In genomic region chr4:122722256-122722655, GRCh38 we compare ENCODE assay signal across 19 cellular contexts. TPM values are rescaled to one million over a fixed set of nuclear protein-coding genes. Genes with fewer than 3 reads are reported as not detected.
DNase-seq lines count a peak whose midpoint lies in the region; ATAC-seq, FAIRE-seq and TF ChIP-seq lines count a peak whose summit lies in the region.
"Had no signal": no experiment of that assay in that cellular context is flagged by ENCODE, and none has a peak within 500 bp of the region (broad histone marks: within the 10 kb centered on the region; RNA-seq: fewer than 3 reads in every experiment).

No MANE protein-coding gene starts in this region.

- no peak for TF ChIP-seq EP300 in K562 (IDR thresholded peaks at IDR 0.05; ENCODE audit: low read length)

- peak; percentile 48 for ATAC-seq in Right ventricle myocardium superior (ENCODE audit: poor library complexity)
- ATAC-seq in left cardiac atrium, result no peak
- ATAC-seq in K562, result no peak
- no peak for ATAC-seq in HG03442 (IDR thresholded peaks at IDR 0.05; ENCODE audit: unreplicated experiment)
- ATAC-seq: HCT116 had no signal

- H3K4me1 ChIP-seq in K562 (replicated peaks in 1 of 2; ENCODE audit: control insufficient read depth in 2 of 2, insufficient read depth in 2 of 2, low read length in 2 of 2), result no peaks in the 10 kb centered on the region; a peak in 1 of 5 replicates
- H3K4me1 ChIP-seq: BE2C; BLaER1 treated with 17β-estradiol and CSF1 and Interleukin-3, amounts not matched to agents 10 nM and 100 nM had no signal

- H3K9me1 ChIP-seq in K562 (ENCODE audit: control insufficient read depth, insufficient read depth, low read length), result no peaks in the 10 kb centered on the region

- TF ChIP-seq CTCF in D721Med (IDR thresholded peaks at IDR 0.05; ENCODE audit: insufficient read depth, missing control alignments) (no peak), K562 (IDR thresholded peaks at IDR 0.05 in 2 of 3, conservative IDR thresholded peaks at IDR 0.05 in 1 of 3; ENCODE audit: insufficient read depth in 2 of 3, low read depth in 1 of 3, low read length in 3 of 3) (no peak)

- BruUV-seq in K562 (replicated peaks; lab: Mats Ljungman, UMichigan), result no TSS peak

- intact Hi-C loops in Right ventricle myocardium superior (cut with DNase I), result no loop called here
- intact Hi-C loops in left cardiac atrium (cut with DNase I), result no loop called here
- intact Hi-C loops in K562 (cut with micrococcal nuclease), result no loop called here

- H3K27me3 ChIP-seq in K562 (ENCODE audit: control insufficient read depth in 2 of 2, insufficient read depth in 2 of 2, low read length in 2 of 2), result no peaks in the 10 kb centered on the region
- H3K27me3 ChIP-seq: BE2C; BLaER1 treated with 17β-estradiol and CSF1 and Interleukin-3, amounts not matched to agents 10 nM and 100 nM had no signal

- no peak overlapping the region for H3K9ac ChIP-seq in K562 (ENCODE audit: insufficient read depth in 1 of 2, low read depth in 2 of 2, low read length in 2 of 2)
- H3K9ac ChIP-seq: BLaER1 treated with 17β-estradiol and CSF1 and Interleukin-3, amounts not matched to agents 10 nM and 100 nM; GM23248 had no signal

- TF ChIP-seq POLR2A in K562 (conservative IDR thresholded peaks at IDR 0.05), result no peak

- FAIRE-seq in D721Med (lab: Jason Lieb, UNC) (peak; percentile 44), K562 (lab: Jason Lieb, UNC) (no peak)
- FAIRE-seq: A204.1, GM12892 had no signal

- CTCF ChIA-PET in K562 (lab: Yijun Ruan, JAX; ENCODE audit: low intra/inter-chr PET ratio), result interaction anchor here (0.6 kb wide), 1 partner anchor 886 kb away, joined by 3 read pairs; no protein-coding TSS in a partner anchor

- TF ChIP-seq RAD21 in K562 (CRISPR knock-in tag; conservative IDR thresholded peaks at IDR 0.05 in 1 of 2, IDR thresholded peaks at IDR 0.05 in 1 of 2), result no peak

- no peak overlapping the region for H2AFZ ChIP-seq in K562 (ENCODE audit: low read depth, low read length)
- H2AFZ ChIP-seq: GM23248 had no signal

- H3K4me3 ChIP-seq in K562, result no peak overlapping the region
- H3K4me3 ChIP-seq: BLaER1 treated with 17β-estradiol and CSF1 and Interleukin-3, amounts not matched to agents 10 nM and 100 nM; GM23248 had no signal

- 19% methylated on average over 1 of the region's 1 CpG for WGBS in K562 (ENCODE audit: insufficient coverage, low coverage, missing lambda C conversion rate)

- no peaks in the 10 kb centered on the region for H3K9me3 ChIP-seq in K562 (replicated peaks; ENCODE audit: control insufficient read depth, insufficient read depth, low read depth, low read length)
- H3K9me3 ChIP-seq: BE2C; BLaER1 treated with 17β-estradiol and CSF1 and Interleukin-3, amounts not matched to agents 10 nM and 100 nM had no signal

- H3K4me2 ChIP-seq in K562 (ENCODE audit: insufficient read depth, low read length), result no peak overlapping the region
- H3K4me2 ChIP-seq: BLaER1 treated with 17β-estradiol and CSF1 and Interleukin-3, amounts not matched to agents 10 nM and 100 nM had no signal

- in situ Hi-C loops in K562 (cut with MboI), result no loop called here

- H4K20me1 ChIP-seq in K562 (replicated peaks; ENCODE audit: control insufficient read depth, insufficient read depth, low read length), result no peaks in the 10 kb centered on the region
- H4K20me1 ChIP-seq: BLaER1 treated with 17β-estradiol and CSF1 and Interleukin-3, amounts not matched to agents 10 nM and 100 nM had no signal

- DNase-seq in Right ventricle myocardium superior, result no peak
- DNase-seq in left cardiac atrium, result no peak
- no peak for DNase-seq in D721Med (ENCODE audit: insufficient read length, low spot score)
- no peak for DNase-seq in K562 (ENCODE audit: extremely low read depth in 1 of 4, low spot score in 3 of 4)
- DNase-seq in anterior cingulate cortex (lab: John Stamatoyannopoulos, UW), result no peak
- DNase-seq: AML-193; BE2C; CD4-positive, alpha-beta T cell; CD8-positive, alpha-beta memory T cell; DMS53; DMS79 treated with DMSO at 0.1 percent for 48 hours; GM23248; H9 had no signal

- no peaks in the 10 kb centered on the region for H3K36me3 ChIP-seq in K562 (ENCODE audit: control insufficient read depth, insufficient read depth, low read length)
- H3K36me3 ChIP-seq: BE2C; BLaER1 treated with 17β-estradiol and CSF1 and Interleukin-3, amounts not matched to agents 10 nM and 100 nM had no signal

- H3K27ac ChIP-seq in K562 (ENCODE audit: extremely low read depth, low read depth, low read length), result no peak overlapping the region
- H3K27ac ChIP-seq: 22Rv1; BLaER1 treated with 17β-estradiol and CSF1 and Interleukin-3, amounts not matched to agents 10 nM and 100 nM; GM23248 had no signal

- POLR2A ChIA-PET in K562 (lab: Yijun Ruan, JAX), result interaction anchor here (2.0 kb wide), 1 partner anchor 10 kb away, joined by 10 read pairs; the partner anchor contains the start of gene BBS12

- no peaks in the 10 kb centered on the region for H3K79me2 ChIP-seq in K562 (ENCODE audit: control insufficient read depth, insufficient read depth, low read length)

TF ChIP-seq in K562, 482 proteins besides CTCF, POLR2A, EP300 and RAD21:
- TF ChIP-seq BDP1 (IDR thresholded peaks at IDR 0.05; ENCODE audit: insufficient read depth, insufficient read length) (no peak), ZNF79 (CRISPR knock-in tag; IDR thresholded peaks at IDR 0.05; ENCODE audit: low read depth) (no peak), CEBPG (CRISPR knock-in tag; IDR thresholded peaks at IDR 0.05) (no peak), CEBPG (tag; conservative IDR thresholded peaks at IDR 0.05 in 1 of 2, IDR thresholded peaks at IDR 0.05 in 1 of 2) (peak; percentile 53 to 82; a peak in 3 of 4 replicates), CEBPB (tag; IDR thresholded peaks at IDR 0.05) (peak; percentile 81), MLLT1 (IDR thresholded peaks at IDR 0.05) (no peak)

RNA-seq across cellular contexts. Expression of gene BBS12, which starts 10.2 kb away (rescaled TPM):
- total RNA-seq in Right ventricle myocardium superior, result 4.9 TPM
- 1 to 10 TPM; 4.7 to 8.9 TPM for total RNA-seq in left cardiac atrium
- total RNA-seq in K562 (2011; cell fraction: chromatin; rRNA removed; ENCODE audit: low replicate concordance), result 2.4 and 7.3 TPM in 2 replicates
- 1.8 and 2.3 TPM in 2 replicates for total RNA-seq in K562 (2011; cell fraction: nucleolus; rRNA removed)
- total RNA-seq in K562 (2011; cell fraction: nucleoplasm; rRNA removed), result 2.2 and 3.2 TPM in 2 replicates
- total RNA-seq in K562 (2014; rRNA removed), result 2.7 and 2.9 TPM in 2 replicates
- 4.4 and 4.8 TPM in 2 replicates for total RNA-seq in K562 (2014; rRNA removed; fragmentation: Illumina TruSeq; extraction: Trizol)
- total RNA-seq in K562 (2015; rRNA removed; fragmentation: Illumina TruSeq; extraction: Trizol), result 5.3 and 5.5 TPM in 2 replicates
- total RNA-seq in K562 (2021), result 3.0 and 3.1 TPM in 2 replicates
- 2.5 and 2.8 TPM in 2 replicates for polyA plus RNA-seq in K562 (2011; rRNA removed)
- 1.1 and 1.5 TPM in 2 replicates for polyA plus RNA-seq in K562 (2011; cell fraction: cytosol; rRNA removed)
- polyA plus RNA-seq in K562 (2011; cell fraction: nucleus; rRNA removed), result 1.0 and 2.5 TPM in 2 replicates
- 3.3 and 5.8 TPM in 2 replicates for polyA plus RNA-seq in K562 (2012)
- polyA plus RNA-seq in K562 (2014; fragmentation: Illumina TruSeq; extraction: Trizol), result 3.3 and 3.5 TPM in 2 replicates
- 1 to 10 TPM; 5.1 to 6.5 TPM for polyA plus RNA-seq in K562 (2014; fragmentation: Nextera tagmentation; extraction: Ambion mirVana)
- 2.1 and 3.2 TPM in 2 replicates for polyA plus RNA-seq in K562 (2014; rRNA removed)
- 4.7 and 5.5 TPM in 2 replicates for polyA minus RNA-seq in K562 (2011; rRNA and poly(A)+ RNA removed)
- polyA minus RNA-seq in K562 (2011; cell fraction: cytosol; rRNA and poly(A)+ RNA removed), result 2.0 and 2.6 TPM in 2 replicates
- polyA minus RNA-seq in K562 (2011; cell fraction: nucleus; rRNA and poly(A)+ RNA removed), result 3.2 and 8.6 TPM in 2 replicates
